In the genomic region with DNA sequence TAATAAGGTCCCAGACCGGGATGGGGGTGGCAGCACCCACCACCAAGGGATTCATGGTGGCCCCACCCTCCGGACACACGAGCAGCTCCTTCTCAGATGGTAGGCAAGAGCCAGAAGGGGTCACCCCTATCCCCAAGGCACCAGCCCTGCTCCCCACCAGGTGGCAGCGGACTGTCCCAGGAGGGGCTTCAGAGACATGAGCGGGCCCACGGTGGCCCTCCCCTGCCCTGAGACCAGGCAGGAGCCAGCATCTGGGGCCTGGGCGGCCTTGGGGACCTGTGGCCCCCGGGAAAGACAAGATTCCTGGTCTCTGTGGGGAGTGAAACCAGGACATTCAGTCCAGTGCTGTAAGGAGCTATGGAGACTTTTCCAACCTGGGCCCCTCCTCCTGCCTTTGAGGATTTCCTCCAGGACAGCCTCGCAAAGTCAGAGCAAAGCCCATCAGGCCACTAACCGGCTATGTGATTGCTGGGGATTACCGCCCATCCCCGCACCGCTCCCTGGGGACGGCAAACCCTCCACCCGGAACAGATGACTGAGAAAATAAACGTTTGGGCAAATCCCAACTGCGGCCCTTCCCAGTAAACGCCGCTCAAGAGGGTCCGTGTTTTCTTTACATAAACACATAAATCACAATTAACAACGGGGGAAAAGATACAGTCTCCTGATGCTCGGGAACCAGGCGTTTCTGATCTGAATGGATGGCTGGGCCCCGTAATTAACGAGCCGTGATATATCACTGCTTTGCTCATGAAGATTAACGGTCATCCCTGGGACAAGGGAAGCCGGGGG, we compare ENCODE assay signal across 13 cellular contexts. TPM values are rescaled to one million over a fixed set of nuclear protein-coding genes. Genes with fewer than 3 reads are reported as not detected.
DNase-seq lines count a peak whose midpoint lies in the region; ATAC-seq and TF ChIP-seq lines count a peak whose summit lies in the region.
"Had no signal": no experiment of that assay in that cellular context is flagged by ENCODE, and none has a peak within 500 bp of the region (broad histone marks: within the 10 kb centered on the region; RNA-seq: fewer than 3 reads in every experiment).

No MANE protein-coding gene starts in this region.

- TF ChIP-seq CTCF in Loucy (conservative IDR thresholded peaks at IDR 0.05; ENCODE audit: low read length) (0 out of 2 replicates have a peak, but pooled peaks have one; percentile 30), ascending aorta (IDR thresholded peaks at IDR 0.05) (peak in 1 of 3 experiments; percentile 9), neural cell (IDR thresholded peaks at IDR 0.05; ENCODE audit: poor library complexity, severe bottlenecking) (peak; percentile 34), left lung (IDR thresholded peaks at IDR 0.05) (no peak)

- TF ChIP-seq RAD21 in neural cell (conservative IDR thresholded peaks at IDR 0.05) = no peak

- no peaks in the 10 kb centered on the region for H3K27me3 ChIP-seq in Loucy (ENCODE audit: insufficient read depth, low read length, poor library complexity, severe bottlenecking)
- no peaks in the 10 kb centered on the region for H3K27me3 ChIP-seq in ascending aorta
- no peaks in the 10 kb centered on the region for H3K27me3 ChIP-seq in neural cell (ENCODE audit: insufficient read depth, low read depth, low read length)
- H3K27me3 ChIP-seq in left lung = peaks cover 0 to 74% of the 10 kb centered on the region in 2 donors

- no peak for ATAC-seq in left lung

- H3K79me2 ChIP-seq in Loucy (ENCODE audit: insufficient read depth, low read length) (no peaks in the 10 kb centered on the region), neural cell (replicated peaks; ENCODE audit: insufficient read depth, low read length) (no peaks in the 10 kb centered on the region)

- H3K4me1 ChIP-seq in Loucy (ENCODE audit: insufficient read depth, low read length, poor library complexity, severe bottlenecking) (no peaks in the 10 kb centered on the region), ascending aorta (peaks cover 24 to 42% of the 10 kb centered on the region in 2 donors), left lung (no peaks in the 10 kb centered on the region)

- no peak overlapping the region for H3K9ac ChIP-seq in Loucy (ENCODE audit: low read depth, low read length, poor library complexity, severe bottlenecking)
- H3K9ac ChIP-seq in neural cell (ENCODE audit: low read length) = no peak overlapping the region
- H3K9ac ChIP-seq: GM23248 had no signal

- no peak for TF ChIP-seq EP300 in neural cell (conservative IDR thresholded peaks at IDR 0.05; ENCODE audit: poor library complexity, severe bottlenecking)

- H3K9me2 ChIP-seq in Loucy (replicated peaks; ENCODE audit: low read depth, low read length) (no peaks in the 10 kb centered on the region), neural cell (ENCODE audit: insufficient read depth, low read length) (no peaks in the 10 kb centered on the region)

- H3K4me2 ChIP-seq in Loucy (ENCODE audit: low read depth, low read length, poor library complexity, severe bottlenecking) = no peak overlapping the region
- no peak overlapping the region for H3K4me2 ChIP-seq in neural cell (ENCODE audit: low read length)

- intact Hi-C loops in ascending aorta (cut with DNase I) = no loop called here
- intact Hi-C loops in left lung (cut with DNase I) = no loop called here

- H4K20me1 ChIP-seq in Loucy (ENCODE audit: insufficient read depth, low read length, poor library complexity, severe bottlenecking) (no peaks in the 10 kb centered on the region), neural cell (ENCODE audit: insufficient read depth) (no peaks in the 10 kb centered on the region)

- H3K27ac ChIP-seq in ascending aorta (peak overlapping the region; percentile 22 to 73), neural cell (ENCODE audit: low read length) (no peak overlapping the region), left lung (no peak overlapping the region)
- H3K27ac ChIP-seq: GM23248 had no signal

- DNase-seq in DMS153 (lab: John Stamatoyannopoulos, UW) = peak; percentile 83
- no peak for DNase-seq in ascending aorta (ENCODE audit: low spot score in 2 of 2)
- DNase-seq in left lung = no peak
- no peak for DNase-seq in NCI-H2029 (lab: John Stamatoyannopoulos, UW)
- no peak for DNase-seq in activated CD4-positive, alpha-beta T cell treated with anti-CD3 and anti-CD28 coated beads, Interleukin-2, amount 50 U/mL, for 4 hours
- DNase-seq in midbrain (lab: John Stamatoyannopoulos, UW) = no peak
- DNase-seq: GDM1; GM23248; KBM-7; stimulated activated CD8-positive, alpha-beta memory T cell treated with anti-CD3 and anti-CD28 coated beads, Interleukin-4, amount 100 ng/mL, for 48 hours; T-helper 2 cell had no signal

- H3K36me3 ChIP-seq in Loucy (ENCODE audit: insufficient read depth, low read length) (peaks cover 4% of the 10 kb centered on the region; the same call in 1 of the 2 replicates), ascending aorta (peaks cover 50 to 54% of the 10 kb centered on the region in 2 donors), neural cell (ENCODE audit: insufficient read depth, low read length) (no peaks in the 10 kb centered on the region), left lung (no peaks in the 10 kb centered on the region)

- no peak overlapping the region for H3K4me3 ChIP-seq in Loucy (ENCODE audit: low read length, poor library complexity, severe bottlenecking)
- H3K4me3 ChIP-seq in ascending aorta = no peak overlapping the region
- no peak overlapping the region for H3K4me3 ChIP-seq in neural cell (ENCODE audit: low read length)
- H3K4me3 ChIP-seq in left lung = no peak overlapping the region
- H3K4me3 ChIP-seq: GM23248 had no signal

- H2AFZ ChIP-seq in Loucy (ENCODE audit: low read length) (no peak overlapping the region), neural cell (ENCODE audit: low read depth, low read length) (no peak overlapping the region)
- H2AFZ ChIP-seq: GM23248 had no signal

- no peaks in the 10 kb centered on the region for H3F3A ChIP-seq in Loucy (ENCODE audit: low read depth)
- no peaks in the 10 kb centered on the region for H3F3A ChIP-seq in neural cell (ENCODE audit: insufficient read depth, low read length, poor library complexity, severe bottlenecking)

- H3K9me3 ChIP-seq in Loucy (ENCODE audit: insufficient read depth, low read depth, low read length) = no peaks in the 10 kb centered on the region
- no peaks in the 10 kb centered on the region for H3K9me3 ChIP-seq in ascending aorta
- no peaks in the 10 kb centered on the region for H3K9me3 ChIP-seq in neural cell (ENCODE audit: low read length)
- H3K9me3 ChIP-seq in left lung = no peaks in the 10 kb centered on the region

TF ChIP-seq in neural cell, 6 proteins besides CTCF, POLR2A, EP300 and RAD21:
- no peak for TF ChIP-seq SMC3 (conservative IDR thresholded peaks at IDR 0.05; ENCODE audit: poor library complexity)
- no peak for TF ChIP-seq POLR2AphosphoS5 (IDR thresholded peaks at IDR 0.05)
- no peak for TF ChIP-seq MXI1 (conservative IDR thresholded peaks at IDR 0.05; ENCODE audit: poor library complexity, severe bottlenecking)
- TF ChIP-seq TAF1 (IDR thresholded peaks at IDR 0.05; ENCODE audit: low read depth) = no peak
- TF ChIP-seq EZH2 (IDR thresholded peaks at IDR 0.05; ENCODE audit: borderline replicate concordance, insufficient read depth, low read length, poor library complexity, severe bottlenecking) = no peak
- TF ChIP-seq, protein P1, sequence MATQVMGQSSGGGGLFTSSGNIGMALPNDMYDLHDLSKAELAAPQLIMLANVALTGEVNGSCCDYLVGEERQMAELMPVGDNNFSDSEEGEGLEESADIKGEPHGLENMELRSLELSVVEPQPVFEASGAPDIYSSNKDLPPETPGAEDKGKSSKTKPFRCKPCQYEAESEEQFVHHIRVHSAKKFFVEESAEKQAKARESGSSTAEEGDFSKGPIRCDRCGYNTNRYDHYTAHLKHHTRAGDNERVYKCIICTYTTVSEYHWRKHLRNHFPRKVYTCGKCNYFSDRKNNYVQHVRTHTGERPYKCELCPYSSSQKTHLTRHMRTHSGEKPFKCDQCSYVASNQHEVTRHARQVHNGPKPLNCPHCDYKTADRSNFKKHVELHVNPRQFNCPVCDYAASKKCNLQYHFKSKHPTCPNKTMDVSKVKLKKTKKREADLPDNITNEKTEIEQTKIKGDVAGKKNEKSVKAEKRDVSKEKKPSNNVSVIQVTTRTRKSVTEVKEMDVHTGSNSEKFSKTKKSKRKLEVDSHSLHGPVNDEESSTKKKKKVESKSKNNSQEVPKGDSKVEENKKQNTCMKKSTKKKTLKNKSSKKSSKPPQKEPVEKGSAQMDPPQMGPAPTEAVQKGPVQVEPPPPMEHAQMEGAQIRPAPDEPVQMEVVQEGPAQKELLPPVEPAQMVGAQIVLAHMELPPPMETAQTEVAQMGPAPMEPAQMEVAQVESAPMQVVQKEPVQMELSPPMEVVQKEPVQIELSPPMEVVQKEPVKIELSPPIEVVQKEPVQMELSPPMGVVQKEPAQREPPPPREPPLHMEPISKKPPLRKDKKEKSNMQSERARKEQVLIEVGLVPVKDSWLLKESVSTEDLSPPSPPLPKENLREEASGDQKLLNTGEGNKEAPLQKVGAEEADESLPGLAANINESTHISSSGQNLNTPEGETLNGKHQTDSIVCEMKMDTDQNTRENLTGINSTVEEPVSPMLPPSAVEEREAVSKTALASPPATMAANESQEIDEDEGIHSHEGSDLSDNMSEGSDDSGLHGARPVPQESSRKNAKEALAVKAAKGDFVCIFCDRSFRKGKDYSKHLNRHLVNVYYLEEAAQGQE (IDR thresholded peaks at IDR 0.05; ENCODE audit: borderline replicate concordance) = no peak
TF ChIP-seq in neural cell: peak in this region for 0.

RNA-seq across cellular contexts. Expression of a gene that starts 50.9 kb away (rescaled TPM):
- total RNA-seq in ascending aorta (not detected), left lung (10 to 100 TPM; 10.3 to 11.8 TPM)
- polyA plus RNA-seq in neural cell = 0.64 and 0.96 TPM in 2 replicates
- 0.23 and 0.24 TPM in 2 replicates for polyA minus RNA-seq in neural cell
- total RNA-seq: GM23248 had no signal
- polyA plus RNA-seq: GM23248 had no signal

Comparison
In these comparisons a context has a peak if more than half of its experiments do, and no peak if none do; other contexts are left out.
1. CTCF ChIP-seq: peak in Loucy (single experiment) and neural cell (single experiment); none in left lung (0 of 2).
2. H3K27ac ChIP-seq: peak in ascending aorta (2 of 2); none in neural cell (single experiment) and left lung (0 of 2).
3. RNA of a gene that starts 50.9 kb away (total RNA-seq): 10.3 to 11.8 TPM in left lung; not detected in ascending aorta (single experiment); every median in the first group is over 10 times any median in the second.